Comparison of ENCODE assay signal across 16 cellular contexts in the genomic region with DNA sequence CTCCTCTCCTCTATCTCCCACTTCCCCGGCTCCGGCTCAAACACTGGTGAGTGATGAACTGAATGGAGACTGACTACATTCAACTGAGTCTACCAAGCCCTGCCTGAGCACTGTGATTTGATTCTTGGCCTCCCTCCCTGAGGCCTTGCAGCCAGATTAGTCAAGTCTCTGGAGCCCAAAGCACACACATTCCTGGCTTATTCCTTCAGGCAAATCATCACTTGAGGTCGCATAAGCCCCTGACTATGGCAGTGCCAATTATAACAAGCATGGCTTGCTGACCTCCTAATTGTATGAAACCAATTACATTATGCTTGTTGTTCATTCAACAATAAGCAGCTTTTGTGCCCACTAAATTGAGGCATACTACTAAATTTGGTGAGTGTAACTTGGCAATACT. TPM values are rescaled to one million over a fixed set of nuclear protein-coding genes. Genes with fewer than 3 reads are reported as not detected.
DNase-seq lines count a peak whose midpoint lies in the region; ATAC-seq and TF ChIP-seq lines count a peak whose summit lies in the region.
"Had no signal": no experiment of that assay in that cellular context is flagged by ENCODE, and none has a peak within 500 bp of the region (broad histone marks: within the 10 kb centered on the region; RNA-seq: fewer than 3 reads in every experiment).

No MANE protein-coding gene starts in this region.

- H3K9ac ChIP-seq in IMR-90 (ENCODE audit: low read depth, low read length) (no peak overlapping the region), mesenchymal stem cell (ENCODE audit: low read length) (peak overlapping the region; percentile 80)

- H3K9me1 ChIP-seq in IMR-90 (ENCODE audit: insufficient read depth, low read length) = peaks cover 13% of the 10 kb centered on the region

- no TSS peak for BruUV-seq in A673 (replicated peaks; lab: Mats Ljungman, UMichigan)
- no TSS peak for BruUV-seq in IMR-90 (replicated peaks; lab: Mats Ljungman, UMichigan)

- TF ChIP-seq RAD21 in IMR-90 (IDR thresholded peaks at IDR 0.05; ENCODE audit: low read length) = no peak

- peak overlapping the region; percentile 58 for H2AFZ ChIP-seq in IMR-90 (replicated peaks; ENCODE audit: low read length, poor library complexity)
- no peak overlapping the region for H2AFZ ChIP-seq in mesenchymal stem cell (ENCODE audit: low read depth, low read length)
- no peak overlapping the region for H2AFZ ChIP-seq in GM23338
- H2AFZ ChIP-seq: PC-9 had no signal

- dilution Hi-C loops in IMR-90 (cut with HindIII; ENCODE audit: low sequenced_read_pairs, unreplicated experiment) = no loop called here

- CTCF ChIA-PET in A673 (lab: Charles Lee) (no interaction called here), IMR-90 (lab: Yijun Ruan, JAX) (no interaction called here)

- H3K14ac ChIP-seq in IMR-90 (replicated peaks; ENCODE audit: low read depth, low read length) (peak overlapping the region; percentile 60; the same call in 1 of the 2 replicates), mesenchymal stem cell (ENCODE audit: low read length in 2 of 2) (peak overlapping the region in 1 of 2 experiments; percentile 64)

- H2BK15ac ChIP-seq in IMR-90 (ENCODE audit: low read depth, low read length) = peak overlapping the region; percentile 49; the same call in 1 of the 3 replicates
- no peak overlapping the region for H2BK15ac ChIP-seq in mesenchymal stem cell (ENCODE audit: low read depth, poor library complexity, severe bottlenecking)

- H2BK5ac ChIP-seq in IMR-90 (ENCODE audit: low read depth, low read length, poor library complexity, severe bottlenecking) (peak overlapping the region; percentile 94), mesenchymal stem cell (ENCODE audit: low read depth, low read length, poor library complexity, severe bottlenecking) (no peak overlapping the region)

- H3K18ac ChIP-seq in IMR-90 (ENCODE audit: low read depth, low read length) = peak overlapping the region; percentile 57; the same call in 1 of the 2 replicates
- H3K18ac ChIP-seq in mesenchymal stem cell (ENCODE audit: low read depth in 1 of 2, low read length in 2 of 2) = peak overlapping the region in 1 of 2 experiments; percentile 70

- H3K4me3 ChIP-seq in A673 (ENCODE audit: low read depth, low read length, poor library complexity, severe bottlenecking) (no peak overlapping the region), IMR-90 (ENCODE audit: insufficient read depth, low read depth, low read length) (no peak overlapping the region), cardiac fibroblast (replicated peaks in 1 of 2; ENCODE audit: low read depth in 2 of 2, low read length in 2 of 2) (no peak overlapping the region), mesenchymal stem cell (ENCODE audit: insufficient read depth in 1 of 2, low read depth in 1 of 2, low read length in 2 of 2) (peak overlapping the region in 1 of 2 experiments; percentile 45), GM23338 (no peak overlapping the region), right lobe of liver (no peak overlapping the region)
- H3K4me3 ChIP-seq: GM12878, PC-9, upper lobe of right lung had no signal

- H3K27ac ChIP-seq in A673 (ENCODE audit: low read depth, low read length, poor library complexity, severe bottlenecking) (peak overlapping the region; percentile 4), IMR-90 (ENCODE audit: insufficient read depth, low read length) (peak overlapping the region; percentile 54), mesenchymal stem cell (ENCODE audit: low read length, poor library complexity, severe bottlenecking) (no peak overlapping the region), GM23338 (ENCODE audit: low read depth) (no peak overlapping the region), right lobe of liver (no peak overlapping the region)
- H3K27ac ChIP-seq: PC-9, upper lobe of right lung had no signal

- POLR2A ChIA-PET in A673 (lab: Charles Lee; ENCODE audit: low non-redundant PET) = no interaction called here
- POLR2A ChIA-PET in IMR-90 (lab: Charles Lee; ENCODE audit: unreplicated experiment) = no interaction called here

- peak overlapping the region; percentile 43 for H4K91ac ChIP-seq in IMR-90 (ENCODE audit: insufficient read depth, low read depth, low read length)
- no peak overlapping the region for H4K91ac ChIP-seq in mesenchymal stem cell (ENCODE audit: low read length)

- H3K23ac ChIP-seq in IMR-90 (ENCODE audit: low read depth, low read length) (peak overlapping the region; percentile 13; the same call in 1 of the 2 replicates), mesenchymal stem cell (ENCODE audit: low read length in 2 of 2) (no peak overlapping the region)

- H3K4me2 ChIP-seq in IMR-90 (ENCODE audit: low read depth, low read length) (no peak overlapping the region), mesenchymal stem cell (ENCODE audit: low read length, poor library complexity, severe bottlenecking) (no peak overlapping the region), GM23338 (no peak overlapping the region)
- H3K4me2 ChIP-seq: PC-9 had no signal

- H2AK9ac ChIP-seq in IMR-90 (replicated peaks; ENCODE audit: low read depth, low read length, poor library complexity) = no peak overlapping the region

- H3K9me2 ChIP-seq in GM23338 (ENCODE audit: insufficient read depth) = no peaks in the 10 kb centered on the region

- H2BK20ac ChIP-seq in IMR-90 (ENCODE audit: low read depth, low read length) = peak overlapping the region; percentile 50

- peaks cover 12% of the 10 kb centered on the region; the same call in 2 of the 3 replicates for H3K4me1 Mint-ChIP-seq in GM23338
- H3K4me1 Mint-ChIP-seq: activated CD4-positive, alpha-beta memory T cell treated with anti-CD3 and anti-CD28 coated beads, Interleukin-2, amount 10 ng/mL, durations not matched to agents 7 days and 5 days; memory B cell had no signal

- H3K36me3 ChIP-seq in A673 (ENCODE audit: insufficient read depth, low read length, poor library complexity, severe bottlenecking) (no peaks in the 10 kb centered on the region), IMR-90 (ENCODE audit: control insufficient read depth, insufficient read depth, low read length) (peaks cover 7% of the 10 kb centered on the region), mesenchymal stem cell (ENCODE audit: control insufficient read depth in 1 of 2, insufficient read depth in 2 of 2, low read depth in 1 of 2, low read length in 2 of 2) (peaks cover 0 to 7% of the 10 kb centered on the region in 2 experiments), GM23338 (ENCODE audit: insufficient read depth) (no peaks in the 10 kb centered on the region; the same call in 1 of the 2 replicates), right lobe of liver (no peaks in the 10 kb centered on the region)
- H3K36me3 ChIP-seq: upper lobe of right lung had no signal

- H4K5ac ChIP-seq in IMR-90 (ENCODE audit: low read depth, low read length) = peak overlapping the region; percentile 80

- no peaks in the 10 kb centered on the region for H3F3A ChIP-seq in GM23338 (replicated peaks; ENCODE audit: low read depth)

- H3K27me3 ChIP-seq in A673 (replicated peaks; ENCODE audit: insufficient read depth, low read depth, low read length, poor library complexity) = no peaks in the 10 kb centered on the region
- H3K27me3 ChIP-seq in IMR-90 (ENCODE audit: control insufficient read depth, insufficient read depth, low read length) = no peaks in the 10 kb centered on the region
- no peaks in the 10 kb centered on the region for H3K27me3 ChIP-seq in mesenchymal stem cell (ENCODE audit: control insufficient read depth in 1 of 2, insufficient read depth in 1 of 2, low read length in 2 of 2)
- no peaks in the 10 kb centered on the region for H3K27me3 ChIP-seq in GM23338 (ENCODE audit: insufficient read depth)
- no peaks in the 10 kb centered on the region for H3K27me3 ChIP-seq in right lobe of liver
- H3K27me3 ChIP-seq: upper lobe of right lung had no signal

- no peaks in the 10 kb centered on the region for H3K9me3 Mint-ChIP-seq in GM23338
- H3K9me3 Mint-ChIP-seq: activated CD4-positive, alpha-beta memory T cell treated with anti-CD3 and anti-CD28 coated beads, Interleukin-2, amount 10 ng/mL, durations not matched to agents 7 days and 5 days; memory B cell had no signal

- H3K4ac ChIP-seq in IMR-90 (ENCODE audit: low read depth, low read length) (peak overlapping the region; percentile 54), mesenchymal stem cell (ENCODE audit: low read depth in 1 of 2, low read length in 2 of 2) (peak overlapping the region in 1 of 2 experiments; percentile 54)

- peak overlapping the region; percentile 59; the same call in 1 of the 2 replicates for H2AK5ac ChIP-seq in IMR-90 (ENCODE audit: low read depth, low read length)
- no peak overlapping the region for H2AK5ac ChIP-seq in mesenchymal stem cell (ENCODE audit: low read length, severe bottlenecking)

- H4K8ac ChIP-seq in IMR-90 (ENCODE audit: low read depth in 2 of 2, low read length in 2 of 2) (peak overlapping the region; percentile 68 to 70; a peak in 3 of 4 replicates), mesenchymal stem cell (ENCODE audit: low read length) (peak overlapping the region; percentile 45)

- H3K36me3 Mint-ChIP-seq in GM23338 (ENCODE audit: low read depth) = no peaks in the 10 kb centered on the region
- H3K36me3 Mint-ChIP-seq: memory B cell had no signal

- no peak overlapping the region for H3K56ac ChIP-seq in IMR-90 (ENCODE audit: extremely low read depth, insufficient read depth, low read length)

- DNase-seq in A673 (ENCODE audit: low spot score) (no peak), IMR-90 (peak; percentile 46), cardiac fibroblast (ENCODE audit: low read depth in 2 of 2) (peak; percentile 68 to 78), mesenchymal stem cell (no peak), GM23338 (ENCODE audit: low spot score) (no peak), medulla oblongata (ENCODE audit: extremely low spot score) (no peak), right lobe of liver (no peak)
- DNase-seq: activated CD4-positive, alpha-beta memory T cell treated with anti-CD3 and anti-CD28 coated beads, Interleukin-2, amount 10 ng/mL, durations not matched to agents 7 days and 5 days; activated effector memory CD4-positive, alpha-beta T cell treated with Interleukin-2 at 50 U/mL for 16 hours; DMS153; PC-9; upper lobe of right lung had no signal

- ATAC-seq in IMR-90 (ENCODE audit: low read depth) (no peak), GM23338 (no peak), GM18861 (IDR thresholded peaks at IDR 0.05; ENCODE audit: unreplicated experiment) (no peak), right lobe of liver (no peak)
- ATAC-seq: GM12878, upper lobe of right lung had no signal

- no peaks in the 10 kb centered on the region for H4K20me1 ChIP-seq in IMR-90 (ENCODE audit: insufficient read depth, low read length)
- H4K20me1 ChIP-seq in GM23338 (replicated peaks; ENCODE audit: insufficient read depth) = no peaks in the 10 kb centered on the region

- WGBS in IMR-90 (ENCODE audit: extremely low coverage in 2 of 2, insufficient read length in 1 of 2), 2 experiments = no CpG with 5 or more reads among the region's 3 CpGs
- WGBS in mesenchymal stem cell = 95% methylated on average over 3 of the region's 3 CpGs
- 50% methylated on average over 1 of the region's 3 CpGs for WGBS in right lobe of liver (ENCODE audit: insufficient coverage, low coverage, low lambda C conversion rate, missing lambda C conversion rate)

- intact Hi-C loops in A673 (cut with micrococcal nuclease; ENCODE audit: unreplicated experiment) (no loop called here), IMR-90 (cut with micrococcal nuclease) (loop anchor here (5.0 kb wide), 1 partner anchor 33 kb away; the partner anchor contains the start of gene EFEMP1), right lobe of liver (cut with DNase I) (no loop called here)

- no peaks in the 10 kb centered on the region for H3K79me2 ChIP-seq in GM23338 (replicated peaks; ENCODE audit: insufficient read depth)

- H3K27me3 Mint-ChIP-seq in GM23338 (ENCODE audit: insufficient read depth, low read depth, poor library complexity) = peaks cover 4% of the 10 kb centered on the region
- H3K27me3 Mint-ChIP-seq: activated CD4-positive, alpha-beta memory T cell treated with anti-CD3 and anti-CD28 coated beads, Interleukin-2, amount 10 ng/mL, durations not matched to agents 7 days and 5 days; memory B cell had no signal

- H3K4me3 Mint-ChIP-seq in GM23338 = no peak overlapping the region
- H3K4me3 Mint-ChIP-seq: activated CD4-positive, alpha-beta memory T cell treated with anti-CD3 and anti-CD28 coated beads, Interleukin-2, amount 10 ng/mL, durations not matched to agents 7 days and 5 days; memory B cell had no signal

- H2BK120ac ChIP-seq in IMR-90 (ENCODE audit: low read depth, low read length) = peak overlapping the region; percentile 56
- no peak overlapping the region for H2BK120ac ChIP-seq in mesenchymal stem cell (ENCODE audit: low read depth, low read length)

- TF ChIP-seq CTCF in A673 (conservative IDR thresholded peaks at IDR 0.05; ENCODE audit: low read depth, low read length) (no peak), IMR-90 (conservative IDR thresholded peaks at IDR 0.05; ENCODE audit: low read depth, low read length) (no peak), cardiac fibroblast (IDR thresholded peaks at IDR 0.05; ENCODE audit: low read depth, low read length) (no peak), GM23338 (conservative IDR thresholded peaks at IDR 0.05; ENCODE audit: low read depth in 2 of 2) (no peak), right lobe of liver (IDR thresholded peaks at IDR 0.05) (no peak)

- H3K4me1 ChIP-seq in A673 (ENCODE audit: insufficient read depth, low read length, poor library complexity, severe bottlenecking) (peaks cover 69% of the 10 kb centered on the region), IMR-90 (ENCODE audit: control insufficient read depth, insufficient read depth, low read length) (peaks cover 22% of the 10 kb centered on the region), mesenchymal stem cell (ENCODE audit: control insufficient read depth, insufficient read depth, low read depth, low read length) (no peaks in the 10 kb centered on the region), GM23338 (ENCODE audit: insufficient read depth) (no peaks in the 10 kb centered on the region), right lobe of liver (peaks cover 0 to 4% (median 0%) of the 10 kb centered on the region in 4 donors)

- TF ChIP-seq POLR2A in IMR-90 (IDR thresholded peaks at IDR 0.05; ENCODE audit: low read depth, low read length) (no peak), right lobe of liver (IDR thresholded peaks at IDR 0.05) (no peak)

- in situ Hi-C loops in IMR-90 (cut with MboI; ENCODE audit: low sequenced_read_pairs) = no loop called here

- H3K79me1 ChIP-seq in IMR-90 (ENCODE audit: low read depth in 1 of 2, low read length in 2 of 2) = peaks cover under 1 to 18% of the 10 kb centered on the region in 2 experiments; a peak in 2 of 4 replicates
- H3K79me1 ChIP-seq in mesenchymal stem cell (replicated peaks; ENCODE audit: low read length, poor library complexity, severe bottlenecking) = no peaks in the 10 kb centered on the region

- peak overlapping the region in 1 of 2 experiments; percentile 87 for H2BK12ac ChIP-seq in mesenchymal stem cell (ENCODE audit: low read length in 2 of 2)

- H3K27ac Mint-ChIP-seq in GM23338 = no peak overlapping the region
- H3K27ac Mint-ChIP-seq: activated CD4-positive, alpha-beta memory T cell treated with anti-CD3 and anti-CD28 coated beads, Interleukin-2, amount 10 ng/mL, durations not matched to agents 7 days and 5 days; memory B cell had no signal

- no peaks in the 10 kb centered on the region for H3K9me3 ChIP-seq in A673 (ENCODE audit: low read depth, low read length, poor library complexity, severe bottlenecking)
- no peaks in the 10 kb centered on the region for H3K9me3 ChIP-seq in IMR-90 (ENCODE audit: control insufficient read depth, insufficient read depth, low read length)
- H3K9me3 ChIP-seq in mesenchymal stem cell (ENCODE audit: control insufficient read depth, low read length) = no peaks in the 10 kb centered on the region
- no peaks in the 10 kb centered on the region for H3K9me3 ChIP-seq in right lobe of liver
- H3K9me3 ChIP-seq: upper lobe of right lung had no signal

RNA-seq across cellular contexts. Expression of gene EFEMP1, which starts 34.6 kb away (rescaled TPM):
- 0.15 TPM in 1 of 2 replicates, not detected in the other for total RNA-seq in A673 (2021)
- 164 and 214 TPM in 2 replicates for total RNA-seq in IMR-90 (2012; rRNA removed)
- polyA plus RNA-seq in IMR-90 (2012; rRNA removed) = 198 and 219 TPM in 2 replicates
- polyA plus RNA-seq in IMR-90 (2012; cell fraction: cytosol; rRNA removed) = 314 and 322 TPM in 2 replicates
- 132 and 323 TPM in 2 replicates for polyA plus RNA-seq in IMR-90 (2012; cell fraction: nucleus; rRNA removed; ENCODE audit: low replicate concordance)
- polyA plus RNA-seq in mesenchymal stem cell (2013, experiment 1 of 2) = 351 TPM
- polyA plus RNA-seq in mesenchymal stem cell (2013, experiment 2 of 2) = 352 TPM
- 20.2 and 22.5 TPM in 2 replicates for total RNA-seq in GM23338 (2014; rRNA removed; shearing (Covaris generic))
- 9.1 and 12.6 TPM in 2 replicates for polyA plus RNA-seq in GM23338 (2016; fragmentation: Nextera tagmentation; extraction: Ambion mirVana)
- 10 to 100 TPM in 3 of 6 experiments, 1 to 10 TPM in 3; 2.4 to 36.8 (median 9.0) TPM for total RNA-seq in right lobe of liver
- total RNA-seq: activated CD4-positive, alpha-beta memory T cell treated with anti-CD3 and anti-CD28 coated beads, Interleukin-2, amount 10 ng/mL, durations not matched to agents 7 days and 5 days; T-helper 2 cell treated with Interferon-gamma antibody and Interleukin-4, amounts not matched to agents 100 ng/mL and 5 ng/mL, for 36 hours had no signal

Comparison
In these comparisons a context has a peak if more than half of its experiments do, and no peak if none do; other contexts are left out.
1. DNase-seq: peak in IMR-90 (single experiment) and cardiac fibroblast (2 of 2); none in A673 (single experiment), mesenchymal stem cell (single experiment), GM23338 (single experiment), medulla oblongata (single experiment) and right lobe of liver (0 of 3).
2. H3K27ac ChIP-seq: peak in A673 (single experiment) and IMR-90 (single experiment); none in mesenchymal stem cell (single experiment), GM23338 (single experiment) and right lobe of liver (0 of 3).